Comparison of ENCODE assay signal across 20 cellular contexts in genomic region chr1:78035121-78035520, GRCh38. TPM values are rescaled to one million over a fixed set of nuclear protein-coding genes. Genes with fewer than 3 reads are reported as not detected.
"Had no signal": no experiment of that assay in that cellular context is flagged by ENCODE, and none has a peak within 500 bp of the region (broad histone marks: within the 10 kb centered on the region; RNA-seq: fewer than 3 reads in every experiment).

No MANE protein-coding gene starts in this region.

- ATAC-seq: foreskin keratinocyte; lower lobe of right lung; natural killer cell treated with Interleukin-12 subunit alpha and Interleukin-12 subunit beta and Interleukin-15 and Interleukin-18, amount 100 ng/mL, for 72 hours had no signal

- H3K79me2 ChIP-seq: hepatocyte had no signal

- H3K9me3 ChIP-seq: breast epithelium, esophagus muscularis mucosa, lower lobe of right lung, neutrophil, stomach, testis had no signal

- H2AFZ ChIP-seq: hepatocyte had no signal

- H3K4me1 ChIP-seq: breast epithelium, testis had no signal

- H3K36me3 ChIP-seq: breast epithelium, esophagus muscularis mucosa, lower lobe of right lung, neutrophil, stomach, WERI-Rb-1 had no signal

- H3K4me2 ChIP-seq: hepatocyte, smooth muscle cell had no signal

- DNase-seq: activated CD4-positive, alpha-beta T cell treated with anti-CD3 and anti-CD28 coated beads for 1 hour; activated gamma-delta T cell; effector CD4-positive, alpha-beta T cell; foreskin keratinocyte; islet precursor cell; lower lobe of right lung; posterior cingulate gyrus; retina; stimulated activated CD4-positive, alpha-beta T cell treated with anti-CD3 and anti-CD28 coated beads, Interleukin-4, amount 100 ng/mL, for 1 hour; stomach; T-helper 2 cell; testis; WERI-Rb-1 had no signal

- H3K27ac ChIP-seq: breast epithelium, esophagus muscularis mucosa, foreskin keratinocyte, hepatocyte, lower lobe of right lung, neutrophil, stomach, testis, WERI-Rb-1 had no signal

- H3K27me3 ChIP-seq: breast epithelium, esophagus muscularis mucosa, foreskin keratinocyte, hepatocyte, stomach, testis had no signal

- H3K4me3 ChIP-seq: breast epithelium, esophagus muscularis mucosa, hepatocyte, lower lobe of right lung, smooth muscle cell, stomach, testis had no signal

RNA-seq across cellular contexts. Expression of gene GIPC2, which starts 10.6 kb away (rescaled TPM):
- total RNA-seq: astrocyte; natural killer cell treated with Interleukin-12 subunit alpha and Interleukin-12 subunit beta and Interleukin-15 and Interleukin-18, amount 100 ng/mL, for 72 hours; smooth muscle cell had no signal
